ENCODE assay signal across 1 cellular context in the genomic region with DNA sequence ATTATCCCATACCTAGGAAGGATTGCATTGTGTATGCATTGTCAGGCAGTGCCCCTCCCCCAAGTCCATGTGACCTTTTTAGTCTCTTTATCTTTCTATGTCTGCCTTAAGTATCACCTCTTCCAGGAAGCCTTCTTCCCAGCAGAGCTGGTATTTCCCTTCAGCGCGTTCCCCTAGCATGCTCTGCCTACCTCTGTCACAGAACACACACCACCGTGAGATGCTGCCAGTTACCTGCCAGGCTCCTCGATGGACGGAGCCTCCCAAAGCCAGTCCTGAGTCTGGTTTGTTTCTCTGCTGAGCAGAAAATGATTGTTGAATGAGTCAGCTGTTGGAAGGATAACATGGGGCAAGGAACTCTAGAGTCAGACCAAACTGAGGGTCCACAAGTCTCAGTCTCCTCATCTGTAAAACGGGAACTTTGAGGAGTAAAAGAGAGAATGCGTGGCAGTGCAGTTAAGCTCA.
TF ChIP-seq lines count a peak whose summit lies in the region.

No MANE protein-coding gene starts in this region.

TF ChIP-seq in K562, 482 proteins besides CTCF, POLR2A, EP300 and RAD21 (continued from another document):
- TF ChIP-seq, protein P1, sequence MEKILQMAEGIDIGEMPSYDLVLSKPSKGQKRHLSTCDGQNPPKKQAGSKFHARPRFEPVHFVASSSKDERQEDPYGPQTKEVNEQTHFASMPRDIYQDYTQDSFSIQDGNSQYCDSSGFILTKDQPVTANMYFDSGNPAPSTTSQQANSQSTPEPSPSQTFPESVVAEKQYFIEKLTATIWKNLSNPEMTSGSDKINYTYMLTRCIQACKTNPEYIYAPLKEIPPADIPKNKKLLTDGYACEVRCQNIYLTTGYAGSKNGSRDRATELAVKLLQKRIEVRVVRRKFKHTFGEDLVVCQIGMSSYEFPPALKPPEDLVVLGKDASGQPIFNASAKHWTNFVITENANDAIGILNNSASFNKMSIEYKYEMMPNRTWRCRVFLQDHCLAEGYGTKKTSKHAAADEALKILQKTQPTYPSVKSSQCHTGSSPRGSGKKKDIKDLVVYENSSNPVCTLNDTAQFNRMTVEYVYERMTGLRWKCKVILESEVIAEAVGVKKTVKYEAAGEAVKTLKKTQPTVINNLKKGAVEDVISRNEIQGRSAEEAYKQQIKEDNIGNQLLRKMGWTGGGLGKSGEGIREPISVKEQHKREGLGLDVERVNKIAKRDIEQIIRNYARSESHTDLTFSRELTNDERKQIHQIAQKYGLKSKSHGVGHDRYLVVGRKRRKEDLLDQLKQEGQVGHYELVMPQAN (IDR thresholded peaks at IDR 0.05; ENCODE audit: borderline replicate concordance), result 0 out of 2 replicates have a peak, but pooled peaks have one; percentile 15
- no peak for TF ChIP-seq ZKSCAN3 (CRISPR knock-in tag; IDR thresholded peaks at IDR 0.05)
- peak; percentile 42; the same call in 1 of the 2 replicates for TF ChIP-seq ESRRA (IDR thresholded peaks at IDR 0.05; ENCODE audit: borderline replicate concordance, low read depth)
- peak; percentile 33; the same call in 1 of the 2 replicates for TF ChIP-seq CHD2 (IDR thresholded peaks at IDR 0.05; ENCODE audit: low read depth, low read length)
- TF ChIP-seq MEF2D (tag; conservative IDR thresholded peaks at IDR 0.05; ENCODE audit: low read depth), result no peak
- TF ChIP-seq MBD2 (IDR thresholded peaks at IDR 0.05; ENCODE audit: borderline replicate concordance, low read depth), result no peak
- TF ChIP-seq, protein P2, sequence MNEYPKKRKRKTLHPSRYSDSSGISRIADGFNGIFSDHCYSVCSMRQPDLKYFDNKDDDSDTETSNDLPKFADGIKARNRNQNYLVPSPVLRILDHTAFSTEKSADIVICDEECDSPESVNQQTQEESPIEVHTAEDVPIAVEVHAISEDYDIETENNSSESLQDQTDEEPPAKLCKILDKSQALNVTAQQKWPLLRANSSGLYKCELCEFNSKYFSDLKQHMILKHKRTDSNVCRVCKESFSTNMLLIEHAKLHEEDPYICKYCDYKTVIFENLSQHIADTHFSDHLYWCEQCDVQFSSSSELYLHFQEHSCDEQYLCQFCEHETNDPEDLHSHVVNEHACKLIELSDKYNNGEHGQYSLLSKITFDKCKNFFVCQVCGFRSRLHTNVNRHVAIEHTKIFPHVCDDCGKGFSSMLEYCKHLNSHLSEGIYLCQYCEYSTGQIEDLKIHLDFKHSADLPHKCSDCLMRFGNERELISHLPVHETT (CRISPR knock-in tag; conservative IDR thresholded peaks at IDR 0.05 in 1 of 2, IDR thresholded peaks at IDR 0.05 in 1 of 2), result no peak
- TF ChIP-seq TBP (optimal IDR thresholded peaks at IDR 0.05; ENCODE audit: low read depth, low read length), result peak; percentile 28
- TF ChIP-seq ZNF316 (IDR thresholded peaks at IDR 0.05), result peak; percentile 50
- TF ChIP-seq FOXM1 (IDR thresholded peaks at IDR 0.05; ENCODE audit: low read depth), result peak; percentile 33; the same call in 1 of the 2 replicates
- TF ChIP-seq FOXM1 (CRISPR knock-in tag; IDR thresholded peaks at IDR 0.05; ENCODE audit: low read depth), result no peak
- TF ChIP-seq KDM1A (IDR thresholded peaks at IDR 0.05), result peak; percentile 80 to 92
- TF ChIP-seq JUN (IDR thresholded peaks at IDR 0.05; ENCODE audit: borderline replicate concordance, low read depth, low read length), result 0 out of 2 replicates have a peak, but pooled peaks have one; percentile 23
- no peak for TF ChIP-seq JUN (CRISPR knock-in tag; IDR thresholded peaks at IDR 0.05; ENCODE audit: borderline replicate concordance)
- TF ChIP-seq NCOR1 (IDR thresholded peaks at IDR 0.05), result peak; percentile 23; the same call in 1 of the 2 replicates
- TF ChIP-seq SRF (CRISPR knock-in tag; IDR thresholded peaks at IDR 0.05), result peak in 1 of 2 experiments; percentile 18; a peak in 1 of 4 replicates
- no peak for TF ChIP-seq BMI1 (IDR thresholded peaks at IDR 0.05; ENCODE audit: low read length)
- peak; percentile 99 for TF ChIP-seq ZFP36 (IDR thresholded peaks at IDR 0.05; ENCODE audit: low read depth, low read length, partially characterized antibody)
- TF ChIP-seq TBL1XR1 (IDR thresholded peaks at IDR 0.05; ENCODE audit: low read length in 2 of 2), result peak in 1 of 2 experiments; percentile 63; a peak in 2 of 4 replicates
- TF ChIP-seq DACH1 (IDR thresholded peaks at IDR 0.05; ENCODE audit: partially characterized antibody), result peak; percentile 53
- TF ChIP-seq ARID1B (IDR thresholded peaks at IDR 0.05), result peak; percentile 71
- peak; percentile 68; the same call in 1 of the 2 replicates for TF ChIP-seq NFRKB (IDR thresholded peaks at IDR 0.05; ENCODE audit: low read depth)
- peak in 1 of 2 experiments; percentile 42; a peak in 1 of 4 replicates for TF ChIP-seq FOXK2 (conservative IDR thresholded peaks at IDR 0.05 in 1 of 2, IDR thresholded peaks at IDR 0.05 in 1 of 2; ENCODE audit: low read depth in 2 of 2)
- TF ChIP-seq, protein P3, sequence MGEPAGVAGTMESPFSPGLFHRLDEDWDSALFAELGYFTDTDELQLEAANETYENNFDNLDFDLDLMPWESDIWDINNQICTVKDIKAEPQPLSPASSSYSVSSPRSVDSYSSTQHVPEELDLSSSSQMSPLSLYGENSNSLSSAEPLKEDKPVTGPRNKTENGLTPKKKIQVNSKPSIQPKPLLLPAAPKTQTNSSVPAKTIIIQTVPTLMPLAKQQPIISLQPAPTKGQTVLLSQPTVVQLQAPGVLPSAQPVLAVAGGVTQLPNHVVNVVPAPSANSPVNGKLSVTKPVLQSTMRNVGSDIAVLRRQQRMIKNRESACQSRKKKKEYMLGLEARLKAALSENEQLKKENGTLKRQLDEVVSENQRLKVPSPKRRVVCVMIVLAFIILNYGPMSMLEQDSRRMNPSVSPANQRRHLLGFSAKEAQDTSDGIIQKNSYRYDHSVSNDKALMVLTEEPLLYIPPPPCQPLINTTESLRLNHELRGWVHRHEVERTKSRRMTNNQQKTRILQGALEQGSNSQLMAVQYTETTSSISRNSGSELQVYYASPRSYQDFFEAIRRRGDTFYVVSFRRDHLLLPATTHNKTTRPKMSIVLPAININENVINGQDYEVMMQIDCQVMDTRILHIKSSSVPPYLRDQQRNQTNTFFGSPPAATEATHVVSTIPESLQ (CRISPR knock-in tag; IDR thresholded peaks at IDR 0.05), result no peak
- TF ChIP-seq EP400 (IDR thresholded peaks at IDR 0.05), result peak; percentile 61
- TF ChIP-seq ZNF436 (CRISPR knock-in tag; IDR thresholded peaks at IDR 0.05), result peak; percentile 77
- no peak for TF ChIP-seq YBX1 (IDR thresholded peaks at IDR 0.05)
- no peak for TF ChIP-seq ZNF197 (CRISPR knock-in tag; IDR thresholded peaks at IDR 0.05; ENCODE audit: low read depth)
TF ChIP-seq in K562: peak in this region for 75.
